Comparison of ENCODE assay signal across 29 cellular contexts in genomic region chr9:104374711-104375110, GRCh38.
"Had no signal": no experiment of that assay in that cellular context is flagged by ENCODE, and none has a peak within 500 bp of the region (broad histone marks: within the 10 kb centered on the region; RNA-seq: fewer than 3 reads in every experiment).

No MANE protein-coding gene starts in this region.

- ATAC-seq: gastrocnemius medialis; left colon; lower lobe of right lung; natural killer cell; sciatic nerve; stimulated activated effector memory CD8-positive, alpha-beta T cell treated with anti-CD3 and anti-CD28 coated beads, Interleukin-12 subunit alpha, Interleukin-12 subunit beta, amount 100 ng/mL, for 72 hours; upper lobe of right lung had no signal

- H3K9me3 ChIP-seq: ascending aorta, gastrocnemius medialis, lower lobe of right lung, upper lobe of right lung had no signal

- DNase-seq: activated CD4-positive, alpha-beta memory T cell treated with anti-CD3 and anti-CD28 coated beads for 36 hours; activated CD4-positive, alpha-beta T cell treated with anti-CD3 and anti-CD28 coated beads, Interleukin-2, amount 10 ng/mL, durations not matched to agents 24 days and 14 days; activated CD8-positive, alpha-beta memory T cell treated with anti-CD3 and anti-CD28 coated beads, Interleukin-2, amount 50 U/mL, for 48 hours; activated gamma-delta T cell; activated naive CD4-positive, alpha-beta T cell treated with anti-CD3 and anti-CD28 coated beads, Interleukin-2, amount 10 ng/mL, durations not matched to agents 7 days and 5 days; activated naive CD8-positive, alpha-beta T cell treated with anti-CD3 and anti-CD28 coated beads, Interleukin-2, amount 10 ng/mL, durations not matched to agents 7 days and 5 days; activated T-cell treated with anti-CD3 and anti-CD28 coated beads, Interleukin-2, amount 50 U/mL, for 24 hours; dorsolateral prefrontal cortex; effector memory CD4-positive, alpha-beta T cell; erythroblast; gastrocnemius medialis; glutamatergic neuron; hippocampal formation; left colon; lower lobe of right lung; mesenchymal stem cell; natural killer cell; posterior cingulate gyrus; stimulated activated CD4-positive, alpha-beta T cell treated with anti-CD3 and anti-CD28 coated beads, Interleukin-12 subunit alpha, Interleukin-12 subunit beta, amount 100 ng/mL, for 4 hours; stimulated activated CD4-positive, alpha-beta T cell treated with anti-CD3 and anti-CD28 coated beads, Interleukin-4, amount 100 ng/mL, for 24 hours; upper lobe of right lung had no signal

- H3K4me1 ChIP-seq: ascending aorta, gastrocnemius medialis, lower lobe of right lung, neural progenitor cell, upper lobe of right lung had no signal

- H3K36me3 ChIP-seq: ascending aorta, cardiac muscle cell, gastrocnemius medialis, lower lobe of right lung, neural progenitor cell, upper lobe of right lung had no signal

- H3K4me3 ChIP-seq: ascending aorta, cardiac muscle cell, coronary artery, dorsolateral prefrontal cortex, gastrocnemius medialis, lower lobe of right lung, neural progenitor cell, skin epidermis, upper lobe of right lung had no signal

- H3K27ac ChIP-seq: ascending aorta, cardiac muscle cell, coronary artery, dorsolateral prefrontal cortex, gastrocnemius medialis, lower lobe of right lung, neural progenitor cell, skin epidermis, upper lobe of right lung, VCaP had no signal

- H3K27me3 ChIP-seq: ascending aorta, cardiac muscle cell, gastrocnemius medialis, neural progenitor cell, upper lobe of right lung had no signal
